ENCODE assay signal across 11 cellular contexts in genomic region chr5:179653135-179653534, GRCh38. TPM values are rescaled to one million over a fixed set of nuclear protein-coding genes. Genes with fewer than 3 reads are reported as not detected.
"Had no signal": no experiment of that assay in that cellular context is flagged by ENCODE, and none has a peak within 500 bp of the region (broad histone marks: within the 10 kb centered on the region; RNA-seq: fewer than 3 reads in every experiment).

No MANE protein-coding gene starts in this region.

RNA-seq across cellular contexts. Expression of gene CBY3, which starts 27.7 kb away (rescaled TPM):
- total RNA-seq: activated naive CD4-positive, alpha-beta T cell treated with anti-CD3 and anti-CD28 coated beads for 36 hours; adrenal gland; aorta; body of pancreas; chondrocyte; dermis blood vessel endothelial cell; esophagus muscularis mucosa; foreskin keratinocyte; gastrocnemius medialis; heart left ventricle; T-helper 17 cell had no signal
- polyA plus RNA-seq: aorta, foreskin keratinocyte, heart left ventricle had no signal
